In the genomic region with DNA sequence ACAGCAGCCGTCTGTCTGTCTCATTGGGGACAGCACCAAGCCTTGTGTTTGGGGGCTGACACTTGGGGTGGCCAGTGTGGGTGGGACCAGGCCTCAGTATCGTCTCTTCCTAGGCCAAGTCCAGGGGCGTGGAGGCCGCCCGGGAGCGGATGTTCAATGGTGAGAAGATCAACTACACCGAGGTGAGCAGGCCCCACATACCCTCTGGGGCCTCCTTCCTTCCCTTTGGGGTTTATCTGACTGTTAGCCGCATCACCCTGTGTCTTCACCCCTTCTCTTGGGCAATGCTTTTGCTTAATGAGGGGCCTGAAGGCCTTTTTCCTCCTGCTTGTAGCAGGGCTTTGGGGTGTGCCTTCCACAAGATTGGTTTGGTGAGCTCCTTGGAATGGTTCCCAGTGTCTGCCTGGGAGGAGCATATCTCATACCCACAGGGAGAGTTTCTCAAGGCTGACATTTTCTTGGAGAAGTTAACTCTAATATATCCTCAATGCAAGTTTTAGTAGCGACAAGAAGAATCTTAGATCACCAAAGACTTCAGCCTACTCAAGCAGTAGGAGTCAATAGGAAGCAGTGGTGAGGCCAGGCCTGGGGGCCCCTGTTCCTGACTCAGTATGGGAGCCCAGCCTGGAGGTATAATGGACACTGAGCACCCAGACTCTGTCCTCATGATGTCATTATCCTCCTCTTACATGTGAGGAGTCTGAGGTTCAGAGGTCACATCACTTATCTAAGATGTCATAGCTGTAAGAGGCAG, we compare ENCODE assay signal across 8 cellular contexts. TPM values are rescaled to one million over a fixed set of nuclear protein-coding genes. Genes with fewer than 3 reads are reported as not detected.
A peak's percentile ranks its signal among the peaks of the same experiment; 100 is the strongest.
DNase-seq lines count a peak whose midpoint lies in the region; TF ChIP-seq lines count a peak whose summit lies in the region.

No MANE protein-coding gene starts in this region.

- peaks cover 25% of the 10 kb centered on the region for H3K36me3 Mint-ChIP-seq in mesothelial cell of epicardium

- H3K27ac Mint-ChIP-seq in mesothelial cell of epicardium = peak overlapping the region; percentile 82

- H3K9me3 Mint-ChIP-seq in mesothelial cell of epicardium = no peaks in the 10 kb centered on the region

- peak overlapping the region; percentile 90 for H3K4me3 Mint-ChIP-seq in mesothelial cell of epicardium

- H3K4me1 Mint-ChIP-seq in mesothelial cell of epicardium = peaks cover 27% of the 10 kb centered on the region

- H3K27me3 Mint-ChIP-seq in mesothelial cell of epicardium (ENCODE audit: low read depth) = no peaks in the 10 kb centered on the region

- DNase-seq in AG09319 (ENCODE audit: extremely low read depth, low read depth) (peak; percentile 60), HUDEP-2 (lab: John Stamatoyannopoulos, UW; ENCODE audit: unreplicated experiment in 76 of 76) (peak in 50 of 76 experiments; percentile 9 to 70 (median 35)), amniotic epithelial cell (ENCODE audit: low read depth) (peak; percentile 98), mesothelial cell of epicardium (ENCODE audit: low spot score in 2 of 2, unreplicated experiment in 2 of 2) (no peak), nucleus accumbens (lab: John Stamatoyannopoulos, UW) (no peak), GM13977 (ENCODE audit: low spot score) (no peak), KBM-7 (no peak)
- no peak for DNase-seq in activated CD4-positive, CD25-positive, alpha-beta regulatory T cell treated with anti-CD3 and anti-CD28 coated beads, Interleukin-2, amount 50 U/mL, for 72 hours

- TF ChIP-seq CTCF in AG09319 (IDR thresholded peaks at IDR 0.05; ENCODE audit: low read depth, low read length) = no peak
- TF ChIP-seq CTCF in mesothelial cell of epicardium (IDR thresholded peaks at IDR 0.05; ENCODE audit: unreplicated experiment) = no peak
- no peak for TF ChIP-seq CTCF in GM13977 (IDR thresholded peaks at IDR 0.05; ENCODE audit: extremely low read depth, insufficient read depth, missing control alignments)

- in situ Hi-C loops in GM13977 (cut with MboI; ENCODE audit: low pct_unique_long_range_greater_than_20kb, low sequenced_read_pairs, unreplicated experiment) (no loop called here), KBM-7 (cut with MboI; ENCODE audit: low pct_unique_long_range_greater_than_20kb, low sequenced_read_pairs) (no loop called here)

RNA-seq across cellular contexts. Expression of a gene that starts 1.9 kb away (rescaled TPM):
- total RNA-seq in mesothelial cell of epicardium = 226 to 228 TPM (median 226 TPM) in 3 replicates

RNA-seq across cellular contexts. Expression of a gene that starts 37.4 kb away (rescaled TPM):
- total RNA-seq in mesothelial cell of epicardium = 10.0 to 16.5 TPM (median 12.5 TPM) in 3 replicates

Comparison
In these comparisons a context has a peak if more than half of its experiments do, and no peak if none do; other contexts are left out.
1. DNase-seq: peak in AG09319 (single experiment), HUDEP-2 (50 of 76) and amniotic epithelial cell (single experiment); none in mesothelial cell of epicardium (0 of 2), nucleus accumbens (0 of 56), GM13977 (single experiment), KBM-7 (single experiment) and activated CD4-positive, CD25-positive, alpha-beta regulatory T cell treated with anti-CD3 and anti-CD28 coated beads, Interleukin-2, amount 50 U/mL, for 72 hours (single experiment).